ENCODE assay signal across 1 cellular context in genomic region chr7:130205084-130205947, GRCh38.
TF ChIP-seq lines count a peak whose summit lies in the region.

TSS of gene TMEM209 (minus strand) at chr7:130205406. CDS start at chr7:130205375, 31 bp downstream.

TF ChIP-seq in HepG2, 621 proteins besides CTCF, POLR2A, EP300 and RAD21 (continued from another document):
- peak; percentile 78; the same call in 1 of the 2 replicates for TF ChIP-seq ZNF280B (CRISPR knock-in tag; IDR thresholded peaks at IDR 0.05; ENCODE audit: borderline replicate concordance)
- TF ChIP-seq ZNF343 (CRISPR knock-in tag; IDR thresholded peaks at IDR 0.05), result no peak
- no peak for TF ChIP-seq ARNT (IDR thresholded peaks at IDR 0.05)
- peak; percentile 74 for TF ChIP-seq DMAP1 (CRISPR knock-in tag; IDR thresholded peaks at IDR 0.05)
- no peak for TF ChIP-seq PAWR (CRISPR knock-in tag; IDR thresholded peaks at IDR 0.05; ENCODE audit: borderline replicate concordance)
- no peak; the same call in 1 of the 2 replicates for TF ChIP-seq NFATC3 (CRISPR knock-in tag; IDR thresholded peaks at IDR 0.05)
- peak; percentile 81 for TF ChIP-seq RBFOX2 (IDR thresholded peaks at IDR 0.05; ENCODE audit: low read depth, low read length)
- TF ChIP-seq MLXIP (CRISPR knock-in tag; IDR thresholded peaks at IDR 0.05; ENCODE audit: borderline replicate concordance), result no peak
- 0 out of 2 replicates have a peak, but pooled peaks have one; percentile 7 for TF ChIP-seq TSC22D2 (CRISPR knock-in tag; IDR thresholded peaks at IDR 0.05; ENCODE audit: borderline replicate concordance)
- TF ChIP-seq ZSCAN5A (CRISPR knock-in tag; IDR thresholded peaks at IDR 0.05; ENCODE audit: borderline replicate concordance), result peak; percentile 76; the same call in 1 of the 2 replicates
- TF ChIP-seq ZNF615 (CRISPR knock-in tag; IDR thresholded peaks at IDR 0.05; ENCODE audit: borderline replicate concordance), result no peak
- TF ChIP-seq GPN1 (CRISPR knock-in tag; IDR thresholded peaks at IDR 0.05; ENCODE audit: borderline replicate concordance), result no peak
- no peak for TF ChIP-seq ZNF205 (CRISPR knock-in tag; IDR thresholded peaks at IDR 0.05)
- no peak for TF ChIP-seq ZNF253 (CRISPR knock-in tag; IDR thresholded peaks at IDR 0.05; ENCODE audit: borderline replicate concordance)
- TF ChIP-seq ZNF691 (CRISPR knock-in tag; IDR thresholded peaks at IDR 0.05; ENCODE audit: borderline replicate concordance, low read depth), result no peak
- TF ChIP-seq ZNF512B (CRISPR knock-in tag; IDR thresholded peaks at IDR 0.05; ENCODE audit: borderline replicate concordance), result no peak
- TF ChIP-seq GFI1 (CRISPR knock-in tag; IDR thresholded peaks at IDR 0.05; ENCODE audit: borderline replicate concordance), result 0 out of 2 replicates have a peak, but pooled peaks have one; percentile 35
- TF ChIP-seq THYN1 (CRISPR knock-in tag; IDR thresholded peaks at IDR 0.05; ENCODE audit: borderline replicate concordance, low read depth), result no peak
- peak; percentile 15; the same call in 1 of the 2 replicates for TF ChIP-seq FOXK2 (IDR thresholded peaks at IDR 0.05)
- TF ChIP-seq ZNF775 (CRISPR knock-in tag; IDR thresholded peaks at IDR 0.05; ENCODE audit: borderline replicate concordance), result no peak
- TF ChIP-seq NFYB (CRISPR knock-in tag; IDR thresholded peaks at IDR 0.05), result no peak; the same call in 1 of the 2 replicates
- peak; percentile 71; the same call in 1 of the 2 replicates for TF ChIP-seq ZNF614 (CRISPR knock-in tag; IDR thresholded peaks at IDR 0.05; ENCODE audit: borderline replicate concordance)
- TF ChIP-seq, protein P1, sequence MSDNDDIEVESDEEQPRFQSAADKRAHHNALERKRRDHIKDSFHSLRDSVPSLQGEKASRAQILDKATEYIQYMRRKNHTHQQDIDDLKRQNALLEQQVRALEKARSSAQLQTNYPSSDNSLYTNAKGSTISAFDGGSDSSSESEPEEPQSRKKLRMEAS (IDR thresholded peaks at IDR 0.05), result peak; percentile 70
- 0 out of 2 replicates have a peak, but pooled peaks have one; percentile 79 for TF ChIP-seq ISX (CRISPR knock-in tag; conservative IDR thresholded peaks at IDR 0.05)
- TF ChIP-seq ARID2 (CRISPR knock-in tag; IDR thresholded peaks at IDR 0.05; ENCODE audit: borderline replicate concordance), result no peak
- TF ChIP-seq TBP (CRISPR knock-in tag; IDR thresholded peaks at IDR 0.05), result no peak
- TF ChIP-seq FOXO1 (CRISPR knock-in tag; IDR thresholded peaks at IDR 0.05), result peak; percentile 23; the same call in 1 of the 2 replicates
- TF ChIP-seq ZNF670 (CRISPR knock-in tag; IDR thresholded peaks at IDR 0.05; ENCODE audit: borderline replicate concordance), result no peak
- peak; percentile 99 for TF ChIP-seq THAP7 (CRISPR knock-in tag; IDR thresholded peaks at IDR 0.05)
- TF ChIP-seq ZNF776 (CRISPR knock-in tag; IDR thresholded peaks at IDR 0.05), result no peak
- TF ChIP-seq KAT7 (CRISPR knock-in tag; IDR thresholded peaks at IDR 0.05; ENCODE audit: borderline replicate concordance), result no peak; the same call in 1 of the 2 replicates
- TF ChIP-seq ZNF841 (CRISPR knock-in tag; IDR thresholded peaks at IDR 0.05; ENCODE audit: borderline replicate concordance), result no peak
- TF ChIP-seq ZNF720 (CRISPR knock-in tag; IDR thresholded peaks at IDR 0.05), result no peak
- peak; percentile 63; the same call in 1 of the 2 replicates for TF ChIP-seq ZNF607 (CRISPR knock-in tag; IDR thresholded peaks at IDR 0.05; ENCODE audit: borderline replicate concordance)
- no peak for TF ChIP-seq WIZ (CRISPR knock-in tag; IDR thresholded peaks at IDR 0.05)
- TF ChIP-seq AGO1 (IDR thresholded peaks at IDR 0.05; ENCODE audit: low read depth, low read length, poor library complexity, severe bottlenecking), result no peak
- no peak for TF ChIP-seq GRHL1 (CRISPR knock-in tag; conservative IDR thresholded peaks at IDR 0.05)
- no peak for TF ChIP-seq GTF3A (CRISPR knock-in tag; conservative IDR thresholded peaks at IDR 0.05)
- TF ChIP-seq, protein P2, sequence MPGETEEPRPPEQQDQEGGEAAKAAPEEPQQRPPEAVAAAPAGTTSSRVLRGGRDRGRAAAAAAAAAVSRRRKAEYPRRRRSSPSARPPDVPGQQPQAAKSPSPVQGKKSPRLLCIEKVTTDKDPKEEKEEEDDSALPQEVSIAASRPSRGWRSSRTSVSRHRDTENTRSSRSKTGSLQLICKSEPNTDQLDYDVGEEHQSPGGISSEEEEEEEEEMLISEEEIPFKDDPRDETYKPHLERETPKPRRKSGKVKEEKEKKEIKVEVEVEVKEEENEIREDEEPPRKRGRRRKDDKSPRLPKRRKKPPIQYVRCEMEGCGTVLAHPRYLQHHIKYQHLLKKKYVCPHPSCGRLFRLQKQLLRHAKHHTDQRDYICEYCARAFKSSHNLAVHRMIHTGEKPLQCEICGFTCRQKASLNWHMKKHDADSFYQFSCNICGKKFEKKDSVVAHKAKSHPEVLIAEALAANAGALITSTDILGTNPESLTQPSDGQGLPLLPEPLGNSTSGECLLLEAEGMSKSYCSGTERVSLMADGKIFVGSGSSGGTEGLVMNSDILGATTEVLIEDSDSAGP (CRISPR knock-in tag; IDR thresholded peaks at IDR 0.05; ENCODE audit: borderline replicate concordance), result peak; percentile 75
- no peak for TF ChIP-seq ZNF317 (CRISPR knock-in tag; IDR thresholded peaks at IDR 0.05)
- peak; percentile 81; the same call in 1 of the 2 replicates for TF ChIP-seq SPEN (CRISPR knock-in tag; IDR thresholded peaks at IDR 0.05; ENCODE audit: low read depth)
- TF ChIP-seq SMARCE1 (IDR thresholded peaks at IDR 0.05; ENCODE audit: borderline replicate concordance), result no peak
- TF ChIP-seq ZNF263 (CRISPR knock-in tag; IDR thresholded peaks at IDR 0.05), result no peak
- TF ChIP-seq XRCC5 (optimal IDR thresholded peaks at IDR 0.05; ENCODE audit: low read length), result no peak
- TF ChIP-seq ATAD3A (CRISPR knock-in tag; IDR thresholded peaks at IDR 0.05), result no peak
- TF ChIP-seq IRX3 (CRISPR knock-in tag; IDR thresholded peaks at IDR 0.05; ENCODE audit: borderline replicate concordance, low read depth), result no peak
- TF ChIP-seq PLRG1 (conservative IDR thresholded peaks at IDR 0.05), result no peak
